1 cellular context compared by ENCODE assay signal in the genomic region with DNA sequence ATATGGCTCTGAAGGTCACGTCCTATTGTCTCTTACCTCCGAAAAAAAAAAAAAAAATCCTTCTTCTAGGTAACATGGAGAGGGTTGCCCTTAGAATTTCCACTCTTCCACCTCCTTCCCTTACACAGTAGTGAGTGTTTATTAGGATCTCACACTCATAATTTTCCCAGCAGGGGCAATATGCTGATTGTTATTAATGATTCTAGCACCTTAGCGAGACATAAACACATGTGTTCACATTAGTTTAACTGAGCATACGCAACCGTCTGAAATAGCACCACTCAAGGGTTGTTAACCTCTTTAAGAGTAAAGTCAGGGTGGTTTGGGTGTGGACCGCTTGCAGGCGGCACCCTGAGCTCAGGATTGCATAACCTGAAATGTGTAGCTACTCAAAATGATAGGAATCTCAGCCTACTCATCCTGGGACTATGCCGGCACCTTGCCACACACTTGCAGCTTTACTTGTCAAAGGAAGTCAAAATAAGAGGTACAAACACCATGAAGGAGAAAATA.
TF ChIP-seq lines count a peak whose summit lies in the region.

No MANE protein-coding gene starts in this region.

TF ChIP-seq in HEK293, 187 proteins besides CTCF, POLR2A, EP300 and RAD21 (continued from another document):
- TF ChIP-seq, protein P1, sequence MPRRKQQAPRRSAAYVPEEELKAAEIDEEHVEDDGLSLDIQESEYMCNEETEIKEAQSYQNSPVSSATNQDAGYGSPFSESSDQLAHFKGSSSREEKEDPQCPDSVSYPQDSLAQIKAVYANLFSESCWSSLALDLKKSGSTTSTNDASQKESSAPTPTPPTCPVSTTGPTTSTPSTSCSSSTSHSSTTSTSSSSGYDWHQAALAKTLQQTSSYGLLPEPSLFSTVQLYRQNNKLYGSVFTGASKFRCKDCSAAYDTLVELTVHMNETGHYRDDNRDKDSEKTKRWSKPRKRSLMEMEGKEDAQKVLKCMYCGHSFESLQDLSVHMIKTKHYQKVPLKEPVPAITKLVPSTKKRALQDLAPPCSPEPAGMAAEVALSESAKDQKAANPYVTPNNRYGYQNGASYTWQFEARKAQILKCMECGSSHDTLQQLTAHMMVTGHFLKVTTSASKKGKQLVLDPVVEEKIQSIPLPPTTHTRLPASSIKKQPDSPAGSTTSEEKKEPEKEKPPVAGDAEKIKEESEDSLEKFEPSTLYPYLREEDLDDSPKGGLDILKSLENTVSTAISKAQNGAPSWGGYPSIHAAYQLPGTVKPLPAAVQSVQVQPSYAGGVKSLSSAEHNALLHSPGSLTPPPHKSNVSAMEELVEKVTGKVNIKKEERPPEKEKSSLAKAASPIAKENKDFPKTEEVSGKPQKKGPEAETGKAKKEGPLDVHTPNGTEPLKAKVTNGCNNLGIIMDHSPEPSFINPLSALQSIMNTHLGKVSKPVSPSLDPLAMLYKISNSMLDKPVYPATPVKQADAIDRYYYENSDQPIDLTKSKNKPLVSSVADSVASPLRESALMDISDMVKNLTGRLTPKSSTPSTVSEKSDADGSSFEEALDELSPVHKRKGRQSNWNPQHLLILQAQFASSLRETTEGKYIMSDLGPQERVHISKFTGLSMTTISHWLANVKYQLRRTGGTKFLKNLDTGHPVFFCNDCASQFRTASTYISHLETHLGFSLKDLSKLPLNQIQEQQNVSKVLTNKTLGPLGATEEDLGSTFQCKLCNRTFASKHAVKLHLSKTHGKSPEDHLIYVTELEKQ (tag by site-specific recombination; IDR thresholded peaks at IDR 0.05; ENCODE audit: borderline replicate concordance): no peak
- TF ChIP-seq YY2 (tag by site-specific recombination; IDR thresholded peaks at IDR 0.05): peak; percentile 15; the same call in 1 of the 2 replicates
